1 cellular context compared by ENCODE assay signal in genomic region chr20:59807909-59808728, GRCh38.
TF ChIP-seq lines count a peak whose summit lies in the region.

No MANE protein-coding gene starts in this region.

TF ChIP-seq in SK-N-SH, 30 proteins besides CTCF, POLR2A, EP300 and RAD21 (continued from another document):
- TF ChIP-seq ZBTB33 (IDR thresholded peaks at IDR 0.05; ENCODE audit: borderline replicate concordance, low read depth) (no peak), MXI1 (IDR thresholded peaks at IDR 0.05; ENCODE audit: low read depth, low read length) (no peak), RXRA (IDR thresholded peaks at IDR 0.05; ENCODE audit: borderline replicate concordance, low read depth) (no peak), RCOR1 (IDR thresholded peaks at IDR 0.05; ENCODE audit: low read length) (no peak), YY1 (IDR thresholded peaks at IDR 0.05; ENCODE audit: low read depth) (no peak), MAX (IDR thresholded peaks at IDR 0.05; ENCODE audit: low read depth) (no peak), GATA2 (CRISPR knock-in tag; IDR thresholded peaks at IDR 0.05) (no peak), CHD2 (IDR thresholded peaks at IDR 0.05; ENCODE audit: low read length, partially characterized antibody) (no peak), IRF3 (IDR thresholded peaks at IDR 0.05; ENCODE audit: low read depth, low read length) (no peak), TEAD4 (IDR thresholded peaks at IDR 0.05; ENCODE audit: borderline replicate concordance, insufficient read depth) (no peak), POLR2AphosphoS5 (IDR thresholded peaks at IDR 0.05; ENCODE audit: low read depth, low read length) (no peak), FOSL2 (IDR thresholded peaks at IDR 0.05; ENCODE audit: borderline replicate concordance, low read depth) (no peak), JUND (IDR thresholded peaks at IDR 0.05) (no peak), PBX3 (IDR thresholded peaks at IDR 0.05) (no peak), FOXM1 (IDR thresholded peaks at IDR 0.05; ENCODE audit: low read depth) (no peak), SIN3A (IDR thresholded peaks at IDR 0.05; ENCODE audit: borderline replicate concordance, low read depth, low read length) (no peak)
